Comparison of ENCODE assay signal across 20 cellular contexts in the genomic region with DNA sequence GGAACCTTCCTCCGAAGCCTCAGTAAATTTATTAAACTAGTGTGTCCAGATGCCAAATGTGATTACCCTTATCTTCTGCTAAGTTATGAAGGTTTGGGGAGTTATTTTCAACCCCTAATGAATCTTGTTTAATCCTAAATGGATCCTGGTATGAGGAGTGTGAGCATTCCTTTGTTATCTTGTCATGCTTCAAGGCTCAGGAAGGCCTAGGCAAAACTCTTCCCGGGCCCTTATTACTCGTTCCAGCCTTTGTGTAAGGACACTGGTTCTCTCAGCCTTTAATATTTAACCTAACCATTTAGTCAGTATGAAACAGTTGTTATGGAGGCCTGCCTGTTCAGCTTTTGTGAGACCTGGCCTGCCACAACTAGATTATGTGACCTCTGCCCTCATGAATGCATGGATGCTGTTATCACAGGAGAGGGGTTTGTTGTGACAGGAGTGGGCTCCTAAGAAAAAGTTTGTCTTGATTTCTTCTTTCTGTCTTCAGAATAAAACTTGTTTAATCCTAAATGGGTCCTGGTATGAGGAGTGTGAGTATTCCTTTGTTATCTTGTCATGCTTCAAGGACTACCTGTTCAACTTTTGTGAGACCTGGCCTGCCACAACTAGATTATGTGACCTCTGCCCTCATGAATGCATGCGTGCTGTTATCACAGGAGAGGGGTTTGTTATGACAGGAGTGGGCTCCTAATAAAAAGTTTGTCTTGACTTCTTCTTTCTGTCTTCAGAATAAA.
"Had no signal": no experiment of that assay in that cellular context is flagged by ENCODE, and none has a peak within 500 bp of the region (broad histone marks: within the 10 kb centered on the region; RNA-seq: fewer than 3 reads in every experiment).

No MANE protein-coding gene starts in this region.

- H3K27ac ChIP-seq: brain microvascular endothelial cell, esophagus squamous epithelium, foreskin keratinocyte, heart right ventricle, psoas muscle, SJSA1, suprapubic skin, upper lobe of left lung had no signal

- H3K27me3 Mint-ChIP-seq: activated naive CD4-positive, alpha-beta T cell treated with anti-CD3 and anti-CD28 coated beads, Interleukin-2, amount 50 U/mL, for 24 hours had no signal

- ATAC-seq: activated CD4-positive, CD25-positive, alpha-beta regulatory T cell treated with anti-CD3 and anti-CD28 coated beads, Interleukin-2, amount 50 U/mL, for 24 hours; foreskin keratinocyte; heart right ventricle; naive thymus-derived CD4-positive, alpha-beta T cell; psoas muscle; sciatic nerve had no signal

- H3K4me3 Mint-ChIP-seq: activated naive CD4-positive, alpha-beta T cell treated with anti-CD3 and anti-CD28 coated beads, Interleukin-2, amount 50 U/mL, for 24 hours; naive thymus-derived CD4-positive, alpha-beta T cell had no signal

- H3K9me3 Mint-ChIP-seq: activated naive CD4-positive, alpha-beta T cell treated with anti-CD3 and anti-CD28 coated beads, Interleukin-2, amount 50 U/mL, for 24 hours; naive thymus-derived CD4-positive, alpha-beta T cell had no signal

- DNase-seq: activated CD4-positive, alpha-beta T cell treated with anti-CD3 and anti-CD28 coated beads, Interleukin-2, amount 50 U/mL, for 4 hours; activated effector memory CD4-positive, alpha-beta T cell treated with Interleukin-2 at 50 U/mL for 16 hours; activated T-cell treated with anti-CD3 and anti-CD28 coated beads, Interleukin-2, amount 50 U/mL, for 1 hour; amygdala; brain microvascular endothelial cell; esophagus squamous epithelium; heart right ventricle; naive thymus-derived CD4-positive, alpha-beta T cell; psoas muscle; stimulated activated CD4-positive, alpha-beta T cell treated with anti-CD3 and anti-CD28 coated beads, Interleukin-12 subunit alpha, Interleukin-12 subunit beta, amount 100 ng/mL, for 4 hours; stimulated activated naive CD4-positive, alpha-beta T cell treated with Interleukin-2 at 50 U/mL for 16 hours; upper lobe of left lung had no signal

- H3K9me3 ChIP-seq: esophagus squamous epithelium, psoas muscle, SJSA1, suprapubic skin, upper lobe of left lung had no signal

- H3K27me3 ChIP-seq: brain microvascular endothelial cell, esophagus squamous epithelium, foreskin keratinocyte, heart right ventricle, SJSA1, suprapubic skin, upper lobe of left lung had no signal

- H3K27ac Mint-ChIP-seq: activated naive CD4-positive, alpha-beta T cell treated with anti-CD3 and anti-CD28 coated beads, Interleukin-2, amount 50 U/mL, for 24 hours; naive thymus-derived CD4-positive, alpha-beta T cell had no signal

- H3K4me1 Mint-ChIP-seq: activated naive CD4-positive, alpha-beta T cell treated with anti-CD3 and anti-CD28 coated beads, Interleukin-2, amount 50 U/mL, for 24 hours; naive thymus-derived CD4-positive, alpha-beta T cell had no signal

- FAIRE-seq: endometrium, islet of Langerhans had no signal

- H3K36me3 ChIP-seq: brain microvascular endothelial cell, esophagus squamous epithelium, heart right ventricle, SJSA1, suprapubic skin, upper lobe of left lung had no signal

- H3K4me3 ChIP-seq: esophagus squamous epithelium, heart right ventricle, psoas muscle, SJSA1, suprapubic skin, upper lobe of left lung had no signal

- H3K36me3 Mint-ChIP-seq: activated naive CD4-positive, alpha-beta T cell treated with anti-CD3 and anti-CD28 coated beads, Interleukin-2, amount 50 U/mL, for 24 hours; naive thymus-derived CD4-positive, alpha-beta T cell had no signal

- H3K4me1 ChIP-seq: esophagus squamous epithelium, foreskin keratinocyte, heart right ventricle, psoas muscle, suprapubic skin, upper lobe of left lung had no signal
